Comparison of ENCODE assay signal across 9 cellular contexts in the genomic region with DNA sequence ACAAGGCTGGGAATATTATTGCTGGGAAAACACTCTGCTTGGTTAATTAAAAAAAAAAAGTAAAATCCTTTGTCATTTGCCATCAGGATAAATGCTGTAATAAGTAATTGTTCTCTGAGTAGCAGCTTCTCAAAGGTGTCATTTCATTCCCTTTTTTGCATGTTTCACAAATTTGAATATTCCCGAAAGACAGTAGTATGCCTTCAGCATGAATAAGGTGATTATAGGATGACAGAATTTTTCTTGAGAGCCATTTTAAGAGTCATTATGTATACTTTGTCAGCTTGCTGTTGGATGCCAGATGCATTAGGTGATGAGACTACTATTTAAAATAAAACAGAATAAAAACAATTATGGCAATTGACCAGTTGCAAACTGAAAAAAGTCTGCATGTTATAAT.
"Had no signal": no experiment of that assay in that cellular context is flagged by ENCODE, and none has a peak within 500 bp of the region (broad histone marks: within the 10 kb centered on the region; RNA-seq: fewer than 3 reads in every experiment).

No MANE protein-coding gene starts in this region.

- H3K9me3 ChIP-seq: HAP-1 had no signal

- H3K9ac ChIP-seq: GM23248 had no signal

- H3K9me3 Mint-ChIP-seq: GM23338, H9 had no signal

- DNase-seq: GM23248, GOT3, H7, H9, HCEC 1CT, HFFc6 had no signal

- H3K4me1 Mint-ChIP-seq: GM23338, H9 had no signal

- H3K27ac Mint-ChIP-seq: GM23338, H9, HFFc6 had no signal

- H2AFZ ChIP-seq: GM23248, GM23338 had no signal

- H3K4me3 ChIP-seq: GM23248, GM23338, HAP-1 had no signal

- H3K4me2 ChIP-seq: GM23338 had no signal

- H3K27ac ChIP-seq: GM23248 had no signal

- ATAC-seq: GM23338, HCT116 had no signal

- H3K4me3 Mint-ChIP-seq: GM23338, H9, HFFc6 had no signal

- H3K36me3 ChIP-seq: HAP-1 had no signal
